In genomic region chr2:34365512-34365911, GRCh38 we compare ENCODE assay signal across 25 cellular contexts.
DNase-seq lines count a peak whose midpoint lies in the region; ATAC-seq and TF ChIP-seq lines count a peak whose summit lies in the region.
"Had no signal": no experiment of that assay in that cellular context is flagged by ENCODE, and none has a peak within 500 bp of the region (broad histone marks: within the 10 kb centered on the region; RNA-seq: fewer than 3 reads in every experiment).

No MANE protein-coding gene starts in this region.

- H3K36me3 Mint-ChIP-seq in endodermal cell (ENCODE audit: low read depth) (no peaks in the 10 kb centered on the region), nephron progenitor cell (ENCODE audit: low read depth) (no peaks in the 10 kb centered on the region)

- H3K27me3 Mint-ChIP-seq in endodermal cell (ENCODE audit: insufficient read depth) = no peaks in the 10 kb centered on the region
- H3K27me3 Mint-ChIP-seq in nephron progenitor cell (ENCODE audit: low read depth, poor library complexity) = no peaks in the 10 kb centered on the region
- H3K27me3 Mint-ChIP-seq: CD4-positive, alpha-beta T cell had no signal

- H3K9me3 ChIP-seq in cardiac muscle cell (ENCODE audit: low read depth) (no peaks in the 10 kb centered on the region), endodermal cell (ENCODE audit: control insufficient read depth, low read length) (peaks cover 1% of the 10 kb centered on the region), SJCRH30 (replicated peaks) (no peaks in the 10 kb centered on the region)
- H3K9me3 ChIP-seq: BLaER1, SK-N-SH had no signal

- TF ChIP-seq CTCF in cardiac muscle cell (IDR thresholded peaks at IDR 0.05; ENCODE audit: low read depth, low read length) (no peak), endodermal cell (conservative IDR thresholded peaks at IDR 0.05) (no peak), nephron progenitor cell (IDR thresholded peaks at IDR 0.05) (no peak)

- H3K27ac Mint-ChIP-seq in endodermal cell = peak overlapping the region; percentile 92
- H3K27ac Mint-ChIP-seq in nephron progenitor cell = peak overlapping the region; percentile 93
- H3K27ac Mint-ChIP-seq: CD4-positive, alpha-beta T cell had no signal

- no peak for DNase-seq in cardiac muscle cell (ENCODE audit: low read depth in 1 of 2, low spot score in 1 of 2)
- DNase-seq in left cardiac atrium = no peak
- DNase-seq in endodermal cell = no peak
- DNase-seq in nephron progenitor cell = no peak
- no peak for DNase-seq in effector CD8-positive, alpha-beta T cell (lab: John Stamatoyannopoulos, UW)
- DNase-seq in SJCRH30 = no peak
- DNase-seq in GOT3 (lab: John Stamatoyannopoulos, UW) = no peak
- DNase-seq: ACHN; CD4-positive, alpha-beta T cell; COR-L47; DMS 273 treated with DMSO at 0.1 percent for 48 hours; DMS79 treated with DMSO at 0.1 percent for 48 hours; GM23248; Karpas-422; MV-4-11; NCI-H1105 treated with DMSO at 0.1 percent for 48 hours; NCI-H2081; NCI-H446; NCI-H526; PC-3; Right ventricle myocardium superior; SK-N-SH had no signal

- H3K27ac ChIP-seq in cardiac muscle cell (peak overlapping the region; percentile 58), endodermal cell (ENCODE audit: low read depth, low read length) (peak overlapping the region; percentile 94), SJCRH30 (no peak overlapping the region)
- H3K27ac ChIP-seq: 22Rv1, BLaER1, GM23248 had no signal

- H3K9me3 Mint-ChIP-seq in endodermal cell (no peaks in the 10 kb centered on the region), nephron progenitor cell (no peaks in the 10 kb centered on the region)
- H3K9me3 Mint-ChIP-seq: CD4-positive, alpha-beta T cell had no signal

- H3K4me1 Mint-ChIP-seq in endodermal cell (peaks cover 54% of the 10 kb centered on the region), nephron progenitor cell (peaks cover 68% of the 10 kb centered on the region)

- H3K4me1 ChIP-seq in cardiac muscle cell (ENCODE audit: low read depth) (peaks cover 19% of the 10 kb centered on the region), endodermal cell (ENCODE audit: control insufficient read depth, insufficient read depth, low read length) (peaks cover 10% of the 10 kb centered on the region), SJCRH30 (no peaks in the 10 kb centered on the region)
- H3K4me1 ChIP-seq: BLaER1 had no signal

- H3K4me3 Mint-ChIP-seq in endodermal cell = peak overlapping the region; percentile 20
- no peak overlapping the region for H3K4me3 Mint-ChIP-seq in nephron progenitor cell
- H3K4me3 Mint-ChIP-seq: CD4-positive, alpha-beta T cell had no signal

- H3K36me3 ChIP-seq in cardiac muscle cell = no peaks in the 10 kb centered on the region
- H3K36me3 ChIP-seq in endodermal cell (ENCODE audit: control insufficient read depth, insufficient read depth, low read length) = no peaks in the 10 kb centered on the region
- no peaks in the 10 kb centered on the region for H3K36me3 ChIP-seq in SJCRH30
- H3K36me3 ChIP-seq: BLaER1 had no signal

- no peaks in the 10 kb centered on the region for H3K27me3 ChIP-seq in cardiac muscle cell
- H3K27me3 ChIP-seq in endodermal cell (ENCODE audit: control insufficient read depth, insufficient read depth, low read length, poor library complexity, severe bottlenecking) = no peaks in the 10 kb centered on the region
- no peaks in the 10 kb centered on the region for H3K27me3 ChIP-seq in SJCRH30
- H3K27me3 ChIP-seq: BLaER1 had no signal

- no peak for ATAC-seq in left cardiac atrium
- no peak for ATAC-seq in GM21576 (IDR thresholded peaks at IDR 0.05; ENCODE audit: unreplicated experiment)
- ATAC-seq: PC-3 had no signal

- H3K4me3 ChIP-seq in cardiac muscle cell (no peak overlapping the region), endodermal cell (ENCODE audit: low read length) (peak overlapping the region; percentile 31), SJCRH30 (no peak overlapping the region)
- H3K4me3 ChIP-seq: BLaER1, GM23248 had no signal

- no peak overlapping the region for H3K9ac ChIP-seq in endodermal cell (ENCODE audit: extremely low read depth, low read length, poor library complexity, severe bottlenecking)
- H3K9ac ChIP-seq: BLaER1, GM23248, SK-N-SH had no signal

- intact Hi-C loops in left cardiac atrium (cut with DNase I) = no loop called here

- WGBS in endodermal cell (ENCODE audit: insufficient coverage in 1 of 2, insufficient read length in 1 of 2), 2 experiments = 94% methylated on average over 2 of the region's 2 CpGs; no CpG with 5 or more reads in 1 of the 2 experiments
